ENCODE assay signal across 2 cellular contexts in the genomic region with DNA sequence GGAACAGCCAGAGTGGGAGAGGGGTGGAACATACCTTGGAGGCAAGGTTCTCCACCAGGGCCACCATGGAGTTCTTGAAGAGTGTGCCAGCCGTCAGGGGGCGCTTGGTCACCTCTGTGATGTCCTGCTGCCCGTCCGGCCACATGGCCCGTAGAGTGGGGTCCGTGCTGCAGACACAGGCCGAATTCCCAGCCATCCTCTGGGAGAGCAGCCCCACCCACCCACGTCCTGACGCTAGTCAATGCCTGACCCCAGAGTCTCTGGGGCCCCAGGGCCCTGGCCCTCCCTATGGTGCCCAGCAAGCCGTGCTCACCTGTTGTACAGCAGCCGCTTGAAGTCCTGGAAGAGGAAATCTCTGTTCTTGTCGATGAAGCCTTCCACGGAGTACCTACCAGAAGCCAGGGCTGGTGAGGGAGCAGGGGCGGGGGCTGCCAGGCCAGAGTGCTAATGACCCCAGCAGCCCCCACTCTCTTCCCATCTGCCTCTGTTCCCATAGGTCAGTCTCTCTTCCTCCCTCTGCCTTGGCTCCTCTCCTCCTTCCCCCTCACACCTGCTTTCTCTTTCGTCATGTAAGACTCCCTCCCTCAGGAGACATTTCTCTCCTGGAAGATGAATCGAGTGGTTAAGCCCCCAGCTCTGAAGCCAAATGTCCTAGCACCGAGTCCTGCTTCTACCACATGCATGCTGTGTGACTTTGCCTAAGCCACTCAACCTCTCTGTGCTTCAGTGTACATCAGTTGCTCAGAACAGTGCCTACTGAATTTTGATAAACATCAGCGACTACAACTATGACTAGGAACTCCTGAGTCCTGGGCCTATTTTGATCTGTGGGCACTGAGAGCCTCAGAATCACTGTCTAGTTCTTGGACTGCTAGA.
TF ChIP-seq lines count a peak whose summit lies in the region.

No MANE protein-coding gene starts in this region.

TF ChIP-seq in GM23338, 12 proteins besides CTCF, POLR2A, EP300 and RAD21 (continues in another document):
- TF ChIP-seq, protein P1, sequence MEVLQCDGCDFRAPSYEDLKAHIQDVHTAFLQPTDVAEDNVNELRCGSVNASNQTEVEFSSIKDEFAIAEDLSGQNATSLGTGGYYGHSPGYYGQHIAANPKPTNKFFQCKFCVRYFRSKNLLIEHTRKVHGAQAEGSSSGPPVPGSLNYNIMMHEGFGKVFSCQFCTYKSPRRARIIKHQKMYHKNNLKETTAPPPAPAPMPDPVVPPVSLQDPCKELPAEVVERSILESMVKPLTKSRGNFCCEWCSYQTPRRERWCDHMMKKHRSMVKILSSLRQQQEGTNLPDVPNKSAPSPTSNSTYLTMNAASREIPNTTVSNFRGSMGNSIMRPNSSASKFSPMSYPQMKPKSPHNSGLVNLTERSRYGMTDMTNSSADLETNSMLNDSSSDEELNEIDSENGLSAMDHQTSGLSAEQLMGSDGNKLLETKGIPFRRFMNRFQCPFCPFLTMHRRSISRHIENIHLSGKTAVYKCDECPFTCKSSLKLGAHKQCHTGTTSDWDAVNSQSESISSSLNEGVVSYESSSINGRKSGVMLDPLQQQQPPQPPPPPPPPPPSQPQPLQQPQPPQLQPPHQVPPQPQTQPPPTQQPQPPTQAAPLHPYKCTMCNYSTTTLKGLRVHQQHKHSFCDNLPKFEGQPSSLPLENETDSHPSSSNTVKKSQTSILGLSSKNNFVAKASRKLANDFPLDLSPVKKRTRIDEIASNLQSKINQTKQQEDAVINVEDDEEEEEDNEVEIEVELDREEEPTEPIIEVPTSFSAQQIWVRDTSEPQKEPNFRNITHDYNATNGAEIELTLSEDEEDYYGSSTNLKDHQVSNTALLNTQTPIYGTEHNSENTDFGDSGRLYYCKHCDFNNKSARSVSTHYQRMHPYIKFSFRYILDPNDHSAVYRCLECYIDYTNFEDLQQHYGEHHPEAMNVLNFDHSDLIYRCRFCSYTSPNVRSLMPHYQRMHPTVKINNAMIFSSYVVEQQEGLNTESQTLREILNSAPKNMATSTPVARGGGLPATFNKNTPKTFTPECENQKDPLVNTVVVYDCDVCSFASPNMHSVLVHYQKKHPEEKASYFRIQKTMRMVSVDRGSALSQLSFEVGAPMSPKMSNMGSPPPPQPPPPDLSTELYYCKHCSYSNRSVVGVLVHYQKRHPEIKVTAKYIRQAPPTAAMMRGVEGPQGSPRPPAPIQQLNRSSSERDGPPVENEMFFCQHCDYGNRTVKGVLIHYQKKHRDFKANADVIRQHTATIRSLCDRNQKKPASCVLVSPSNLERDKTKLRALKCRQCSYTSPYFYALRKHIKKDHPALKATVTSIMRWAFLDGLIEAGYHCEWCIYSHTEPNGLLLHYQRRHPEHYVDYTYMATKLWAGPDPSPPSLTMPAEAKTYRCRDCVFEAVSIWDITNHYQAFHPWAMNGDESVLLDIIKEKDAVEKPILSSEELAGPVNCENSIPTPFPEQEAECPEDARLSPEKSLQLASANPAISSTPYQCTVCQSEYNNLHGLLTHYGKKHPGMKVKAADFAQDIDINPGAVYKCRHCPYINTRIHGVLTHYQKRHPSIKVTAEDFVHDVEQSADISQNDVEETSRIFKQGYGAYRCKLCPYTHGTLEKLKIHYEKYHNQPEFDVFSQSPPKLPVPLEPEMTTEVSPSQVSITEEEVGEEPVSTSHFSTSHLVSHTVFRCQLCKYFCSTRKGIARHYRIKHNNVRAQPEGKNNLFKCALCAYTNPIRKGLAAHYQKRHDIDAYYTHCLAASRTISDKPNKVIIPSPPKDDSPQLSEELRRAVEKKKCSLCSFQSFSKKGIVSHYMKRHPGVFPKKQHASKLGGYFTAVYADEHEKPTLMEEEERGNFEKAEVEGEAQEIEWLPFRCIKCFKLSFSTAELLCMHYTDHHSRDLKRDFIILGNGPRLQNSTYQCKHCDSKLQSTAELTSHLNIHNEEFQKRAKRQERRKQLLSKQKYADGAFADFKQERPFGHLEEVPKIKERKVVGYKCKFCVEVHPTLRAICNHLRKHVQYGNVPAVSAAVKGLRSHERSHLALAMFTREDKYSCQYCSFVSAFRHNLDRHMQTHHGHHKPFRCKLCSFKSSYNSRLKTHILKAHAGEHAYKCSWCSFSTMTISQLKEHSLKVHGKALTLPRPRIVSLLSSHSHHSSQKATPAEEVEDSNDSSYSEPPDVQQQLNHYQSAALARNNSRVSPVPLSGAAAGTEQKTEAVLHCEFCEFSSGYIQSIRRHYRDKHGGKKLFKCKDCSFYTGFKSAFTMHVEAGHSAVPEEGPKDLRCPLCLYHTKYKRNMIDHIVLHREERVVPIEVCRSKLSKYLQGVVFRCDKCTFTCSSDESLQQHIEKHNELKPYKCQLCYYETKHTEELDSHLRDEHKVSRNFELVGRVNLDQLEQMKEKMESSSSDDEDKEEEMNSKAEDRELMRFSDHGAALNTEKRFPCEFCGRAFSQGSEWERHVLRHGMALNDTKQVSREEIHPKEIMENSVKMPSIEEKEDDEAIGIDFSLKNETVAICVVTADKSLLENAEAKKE (CRISPR knock-in tag; IDR thresholded peaks at IDR 0.05): no peak
- TF ChIP-seq NANOG (IDR thresholded peaks at IDR 0.05; ENCODE audit: borderline replicate concordance) (no peak), ZNF114 (CRISPR knock-in tag; IDR thresholded peaks at IDR 0.05) (no peak), CREB1 (CRISPR knock-in tag; IDR thresholded peaks at IDR 0.05; ENCODE audit: low read depth) (no peak), EZH2phosphoT487 (IDR thresholded peaks at IDR 0.05; ENCODE audit: unreplicated experiment) (no peak), POLR2AphosphoS5 (IDR thresholded peaks at IDR 0.05; ENCODE audit: low read depth) (no peak), ZNF331 (CRISPR knock-in tag; IDR thresholded peaks at IDR 0.05; ENCODE audit: low read depth) (no peak), EZH2 (IDR thresholded peaks at IDR 0.05; ENCODE audit: low read depth, unreplicated experiment) (no peak)
- TF ChIP-seq, protein P2, sequence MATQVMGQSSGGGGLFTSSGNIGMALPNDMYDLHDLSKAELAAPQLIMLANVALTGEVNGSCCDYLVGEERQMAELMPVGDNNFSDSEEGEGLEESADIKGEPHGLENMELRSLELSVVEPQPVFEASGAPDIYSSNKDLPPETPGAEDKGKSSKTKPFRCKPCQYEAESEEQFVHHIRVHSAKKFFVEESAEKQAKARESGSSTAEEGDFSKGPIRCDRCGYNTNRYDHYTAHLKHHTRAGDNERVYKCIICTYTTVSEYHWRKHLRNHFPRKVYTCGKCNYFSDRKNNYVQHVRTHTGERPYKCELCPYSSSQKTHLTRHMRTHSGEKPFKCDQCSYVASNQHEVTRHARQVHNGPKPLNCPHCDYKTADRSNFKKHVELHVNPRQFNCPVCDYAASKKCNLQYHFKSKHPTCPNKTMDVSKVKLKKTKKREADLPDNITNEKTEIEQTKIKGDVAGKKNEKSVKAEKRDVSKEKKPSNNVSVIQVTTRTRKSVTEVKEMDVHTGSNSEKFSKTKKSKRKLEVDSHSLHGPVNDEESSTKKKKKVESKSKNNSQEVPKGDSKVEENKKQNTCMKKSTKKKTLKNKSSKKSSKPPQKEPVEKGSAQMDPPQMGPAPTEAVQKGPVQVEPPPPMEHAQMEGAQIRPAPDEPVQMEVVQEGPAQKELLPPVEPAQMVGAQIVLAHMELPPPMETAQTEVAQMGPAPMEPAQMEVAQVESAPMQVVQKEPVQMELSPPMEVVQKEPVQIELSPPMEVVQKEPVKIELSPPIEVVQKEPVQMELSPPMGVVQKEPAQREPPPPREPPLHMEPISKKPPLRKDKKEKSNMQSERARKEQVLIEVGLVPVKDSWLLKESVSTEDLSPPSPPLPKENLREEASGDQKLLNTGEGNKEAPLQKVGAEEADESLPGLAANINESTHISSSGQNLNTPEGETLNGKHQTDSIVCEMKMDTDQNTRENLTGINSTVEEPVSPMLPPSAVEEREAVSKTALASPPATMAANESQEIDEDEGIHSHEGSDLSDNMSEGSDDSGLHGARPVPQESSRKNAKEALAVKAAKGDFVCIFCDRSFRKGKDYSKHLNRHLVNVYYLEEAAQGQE (IDR thresholded peaks at IDR 0.05; ENCODE audit: unreplicated experiment): no peak

TF ChIP-seq in GM12878, 131 proteins besides CTCF, POLR2A, EP300 and RAD21:
- no peak for TF ChIP-seq CEBPZ (IDR thresholded peaks at IDR 0.05; ENCODE audit: low read depth, low read length)
- no peak for TF ChIP-seq YBX1 (IDR thresholded peaks at IDR 0.05)
- TF ChIP-seq MTA3 (IDR thresholded peaks at IDR 0.05; ENCODE audit: borderline replicate concordance, low read length): 0 out of 2 replicates have a peak, but pooled peaks have one; percentile 38
- no peak for TF ChIP-seq SIN3A (IDR thresholded peaks at IDR 0.05; ENCODE audit: low read depth, low read length)
- TF ChIP-seq SMARCA5 (IDR thresholded peaks at IDR 0.05): peak; percentile 81
- no peak for TF ChIP-seq STAT3 (IDR thresholded peaks at IDR 0.05; ENCODE audit: low read depth, low read length)
- TF ChIP-seq BMI1 (IDR thresholded peaks at IDR 0.05; ENCODE audit: borderline replicate concordance): no peak
- no peak for TF ChIP-seq SUZ12 (IDR thresholded peaks at IDR 0.05; ENCODE audit: unreplicated experiment)
- TF ChIP-seq CREB1 (IDR thresholded peaks at IDR 0.05; ENCODE audit: low read depth): 0 out of 2 replicates have a peak, but pooled peaks have one; percentile 14
- no peak for TF ChIP-seq CBX5 (IDR thresholded peaks at IDR 0.05; ENCODE audit: low read depth)
- TF ChIP-seq SMC3 (IDR thresholded peaks at IDR 0.05; ENCODE audit: borderline replicate concordance, low read length): 0 out of 2 replicates have a peak, but pooled peaks have one; percentile 8
- TF ChIP-seq PKNOX1 (IDR thresholded peaks at IDR 0.05): no peak
- TF ChIP-seq DPF2 (IDR thresholded peaks at IDR 0.05): no peak
- TF ChIP-seq RELB (IDR thresholded peaks at IDR 0.05; ENCODE audit: low read depth): no peak
- peak; percentile 46; the same call in 1 of the 2 replicates for TF ChIP-seq POLR2AphosphoS5 (IDR thresholded peaks at IDR 0.05; ENCODE audit: low read length)
- TF ChIP-seq, protein P3, sequence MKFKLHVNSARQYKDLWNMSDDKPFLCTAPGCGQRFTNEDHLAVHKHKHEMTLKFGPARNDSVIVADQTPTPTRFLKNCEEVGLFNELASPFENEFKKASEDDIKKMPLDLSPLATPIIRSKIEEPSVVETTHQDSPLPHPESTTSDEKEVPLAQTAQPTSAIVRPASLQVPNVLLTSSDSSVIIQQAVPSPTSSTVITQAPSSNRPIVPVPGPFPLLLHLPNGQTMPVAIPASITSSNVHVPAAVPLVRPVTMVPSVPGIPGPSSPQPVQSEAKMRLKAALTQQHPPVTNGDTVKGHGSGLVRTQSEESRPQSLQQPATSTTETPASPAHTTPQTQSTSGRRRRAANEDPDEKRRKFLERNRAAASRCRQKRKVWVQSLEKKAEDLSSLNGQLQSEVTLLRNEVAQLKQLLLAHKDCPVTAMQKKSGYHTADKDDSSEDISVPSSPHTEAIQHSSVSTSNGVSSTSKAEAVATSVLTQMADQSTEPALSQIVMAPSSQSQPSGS (IDR thresholded peaks at IDR 0.05; ENCODE audit: low read length): 0 out of 2 replicates have a peak, but pooled peaks have one; percentile 18
- 0 out of 2 replicates have a peak, but pooled peaks have one; percentile 32 for TF ChIP-seq NFXL1 (IDR thresholded peaks at IDR 0.05; ENCODE audit: borderline replicate concordance)
TF ChIP-seq in GM12878: peak in this region for 7.
